Comparison of ENCODE assay signal across 12 cellular contexts in genomic region chr1:184298321-184299052, GRCh38.
A peak's percentile ranks its signal among the peaks of the same experiment; 100 is the strongest.
DNase-seq lines count a peak whose midpoint lies in the region; ATAC-seq and TF ChIP-seq lines count a peak whose summit lies in the region.
"Had no signal": no experiment of that assay in that cellular context is flagged by ENCODE, and none has a peak within 500 bp of the region (broad histone marks: within the 10 kb centered on the region; RNA-seq: fewer than 3 reads in every experiment).

No MANE protein-coding gene starts in this region.

- H3K9me3 Mint-ChIP-seq in GM23338 (no peaks in the 10 kb centered on the region), natural killer cell (no peaks in the 10 kb centered on the region)
- H3K9me3 Mint-ChIP-seq in CD8-positive, alpha-beta memory T cell, result peaks cover 0 to 4% (median 0%) of the 10 kb centered on the region in 5 donors

- no peak overlapping the region for H3K27ac ChIP-seq in GM23338 (ENCODE audit: low read depth)
- H3K27ac ChIP-seq in SJSA1, result peak overlapping the region; percentile 63
- H3K27ac ChIP-seq in CD8-positive, alpha-beta memory T cell (ENCODE audit: low read depth, low read length), result no peak overlapping the region
- H3K27ac ChIP-seq: lower lobe of right lung, SK-N-MC had no signal

- ATAC-seq in GM23338 (peak; percentile 69), left ventricle myocardium superior (peak; percentile 23), sciatic nerve (peak; percentile 56), natural killer cell (no peak)
- ATAC-seq: lower lobe of right lung had no signal

- H3K36me3 Mint-ChIP-seq in GM23338 (ENCODE audit: low read depth), result no peaks in the 10 kb centered on the region
- no peaks in the 10 kb centered on the region for H3K36me3 Mint-ChIP-seq in natural killer cell
- no peaks in the 10 kb centered on the region for H3K36me3 Mint-ChIP-seq in CD8-positive, alpha-beta memory T cell

- H3F3A ChIP-seq in GM23338 (replicated peaks; ENCODE audit: low read depth), result no peaks in the 10 kb centered on the region

- peak overlapping the region; percentile 78 for H2AFZ ChIP-seq in GM23338

- H3K27me3 ChIP-seq in GM23338 (ENCODE audit: insufficient read depth) (no peaks in the 10 kb centered on the region), SJSA1 (replicated peaks) (no peaks in the 10 kb centered on the region)
- H3K27me3 ChIP-seq in CD8-positive, alpha-beta memory T cell (ENCODE audit: insufficient read depth, low read length, poor library complexity, severe bottlenecking), result no peaks in the 10 kb centered on the region

- intact Hi-C loops in left ventricle myocardium superior (cut with micrococcal nuclease) (no loop called here), sciatic nerve (cut with DNase I) (no loop called here), natural killer cell (cut with micrococcal nuclease) (no loop called here)

- TF ChIP-seq CTCF in GM23338 (conservative IDR thresholded peaks at IDR 0.05; ENCODE audit: low read depth in 2 of 2) (no peak), natural killer cell (IDR thresholded peaks at IDR 0.05) (no peak)

- CTCF ChIA-PET in CD8-positive, alpha-beta memory T cell (lab: Charles Lee), result no interaction called here

- H3K9me3 ChIP-seq in SJSA1 (replicated peaks), result no peaks in the 10 kb centered on the region
- no peaks in the 10 kb centered on the region for H3K9me3 ChIP-seq in CD8-positive, alpha-beta memory T cell (ENCODE audit: low read length)

- H3K4me3 Mint-ChIP-seq in GM23338, result no peak overlapping the region
- H3K4me3 Mint-ChIP-seq in natural killer cell, result no peak overlapping the region
- H3K4me3 Mint-ChIP-seq in CD8-positive, alpha-beta memory T cell, result no peak overlapping the region

- no peak overlapping the region for H3K4me2 ChIP-seq in GM23338

- no peaks in the 10 kb centered on the region for H3K27me3 Mint-ChIP-seq in GM23338 (ENCODE audit: insufficient read depth, low read depth, poor library complexity)
- H3K27me3 Mint-ChIP-seq in natural killer cell (ENCODE audit: low read depth in 2 of 2), result no peaks in the 10 kb centered on the region
- H3K27me3 Mint-ChIP-seq in CD8-positive, alpha-beta memory T cell, result no peaks in the 10 kb centered on the region

- H3K27ac Mint-ChIP-seq in GM23338 (no peak overlapping the region), natural killer cell (no peak overlapping the region)
- H3K27ac Mint-ChIP-seq in CD8-positive, alpha-beta memory T cell, result no peak overlapping the region

- POLR2A ChIA-PET in CD8-positive, alpha-beta memory T cell (lab: Charles Lee), result no interaction called here

- DNase-seq in GM23338 (ENCODE audit: low spot score) (peak; percentile 23), SJSA1 (ENCODE audit: low read depth in 1 of 2, low spot score in 2 of 2) (no peak), left ventricle myocardium superior (no peak), sciatic nerve (ENCODE audit: low spot score) (no peak), OCI-M1 (lab: John Stamatoyannopoulos, UW) (no peak), AML-193 (lab: John Stamatoyannopoulos, UW) (no peak), natural killer cell (no peak)
- no peak for DNase-seq in CD8-positive, alpha-beta memory T cell
- DNase-seq: lower lobe of right lung, MV-4-11, NCI-H774 had no signal

- H3K4me1 ChIP-seq in GM23338 (ENCODE audit: insufficient read depth) (no peaks in the 10 kb centered on the region; the same call in 1 of the 2 replicates), SJSA1 (replicated peaks) (peaks cover 45% of the 10 kb centered on the region)
- H3K4me1 ChIP-seq in CD8-positive, alpha-beta memory T cell (ENCODE audit: insufficient read depth, low read length), result no peaks in the 10 kb centered on the region

- no peaks in the 10 kb centered on the region for H3K9me2 ChIP-seq in GM23338 (ENCODE audit: insufficient read depth)

- H3K79me2 ChIP-seq in GM23338 (replicated peaks; ENCODE audit: insufficient read depth), result no peaks in the 10 kb centered on the region

- H3K36me3 ChIP-seq in GM23338 (ENCODE audit: insufficient read depth) (no peaks in the 10 kb centered on the region), SJSA1 (no peaks in the 10 kb centered on the region)
- H3K36me3 ChIP-seq in CD8-positive, alpha-beta memory T cell (ENCODE audit: insufficient read depth, low read length), result no peaks in the 10 kb centered on the region
- H3K36me3 ChIP-seq: lower lobe of right lung had no signal

- H3K4me1 Mint-ChIP-seq in GM23338 (peaks cover 13% of the 10 kb centered on the region), natural killer cell (peaks cover 15% of the 10 kb centered on the region in 2 donors)
- H3K4me1 Mint-ChIP-seq in CD8-positive, alpha-beta memory T cell, result peaks cover 5 to 15% (median 8%) of the 10 kb centered on the region in 3 donors

- no peak overlapping the region for H3K4me3 ChIP-seq in GM23338
- no peak overlapping the region for H3K4me3 ChIP-seq in SJSA1
- H3K4me3 ChIP-seq in CD8-positive, alpha-beta memory T cell (ENCODE audit: low read length), result no peak overlapping the region
- H3K4me3 ChIP-seq: lower lobe of right lung, SK-N-MC had no signal

- no peaks in the 10 kb centered on the region for H4K20me1 ChIP-seq in GM23338 (replicated peaks; ENCODE audit: insufficient read depth)

TF ChIP-seq in GM23338, 12 proteins besides CTCF, POLR2A, EP300 and RAD21:
- TF ChIP-seq CREB1 (CRISPR knock-in tag; IDR thresholded peaks at IDR 0.05; ENCODE audit: low read depth), result no peak
- no peak for TF ChIP-seq EZH2phosphoT487 (IDR thresholded peaks at IDR 0.05; ENCODE audit: unreplicated experiment)

Comparison
In these comparisons a context has a peak if more than half of its experiments do, and no peak if none do; other contexts are left out.
1. ATAC-seq: peak in GM23338 (single experiment), left ventricle myocardium superior (single experiment) and sciatic nerve (single experiment); none in natural killer cell (0 of 3).